21 cellular contexts compared by ENCODE assay signal in the genomic region with DNA sequence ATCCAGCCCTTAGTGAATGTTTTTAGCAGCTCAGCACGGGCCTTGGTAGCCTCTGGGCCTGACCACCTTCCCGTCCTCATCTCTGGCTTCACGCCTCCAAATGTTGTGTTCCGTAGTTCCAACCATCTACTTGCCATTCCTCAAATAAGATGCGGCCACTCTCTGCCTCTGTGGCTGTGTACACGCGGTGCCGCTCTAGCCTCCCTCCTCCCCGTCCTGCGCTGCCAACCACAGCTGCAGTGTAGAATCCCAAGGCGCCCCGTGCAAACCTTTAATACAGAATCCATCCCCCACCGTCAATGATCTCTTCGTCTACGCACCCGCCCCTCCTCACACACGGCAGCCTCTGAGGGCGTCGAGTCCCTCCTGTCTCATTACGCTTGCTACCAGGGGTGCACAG.
A peak's percentile ranks its signal among the peaks of the same experiment; 100 is the strongest.
DNase-seq lines count a peak whose midpoint lies in the region; TF ChIP-seq lines count a peak whose summit lies in the region.
"Had no signal": no experiment of that assay in that cellular context is flagged by ENCODE, and none has a peak within 500 bp of the region (broad histone marks: within the 10 kb centered on the region; RNA-seq: fewer than 3 reads in every experiment).

No MANE protein-coding gene starts in this region.

- TF ChIP-seq POLR2A in stomach (IDR thresholded peaks at IDR 0.05) (no peak), prostate gland (IDR thresholded peaks at IDR 0.05) (no peak)

- intact Hi-C loops in activated naive CD4-positive, alpha-beta T cell treated with anti-CD3 and anti-CD28 coated beads for 36 hours (cut with micrococcal nuclease): no loop called here
- intact Hi-C loops in stomach (cut with DNase I; ENCODE audit: low total_unique reads) (no loop called here), prostate gland (cut with DNase I) (no loop called here)

- peak; percentile 15 for DNase-seq in activated naive CD4-positive, alpha-beta T cell treated with anti-CD3 and anti-CD28 coated beads, Interleukin-2, amount 10 ng/mL, durations not matched to agents 7 days and 5 days
- DNase-seq in activated naive CD4-positive, alpha-beta T cell treated with anti-CD3 and anti-CD28 coated beads for 36 hours: no peak
- no peak for DNase-seq in RWPE1 (ENCODE audit: low spot score)
- DNase-seq in stomach: no peak
- DNase-seq in prostate gland (ENCODE audit: low spot score): no peak
- no peak for DNase-seq in OCI-M1 (lab: John Stamatoyannopoulos, UW)
- no peak for DNase-seq in superior temporal gyrus (ENCODE audit: extremely low spot score)
- DNase-seq: activated CD8-positive, alpha-beta memory T cell treated with anti-CD3 and anti-CD28 coated beads for 24 hours; effector CD8-positive, alpha-beta T cell; esophagus squamous epithelium; glutamatergic neuron; mucosa of descending colon; NCI-H1417; NCI-H748 treated with DMSO at 0.1 percent for 48 hours; occipital lobe; SIG-M5 had no signal

- H3K27ac ChIP-seq in RWPE1: peak overlapping the region; percentile 39
- peak overlapping the region; percentile 23 for H3K27ac ChIP-seq in mesodermal cell (ENCODE audit: low read depth, low read length, severe bottlenecking)
- H3K27ac ChIP-seq in stomach: peak overlapping the region in 3 of 5 donors; percentile 85 to 90 (median 89)
- no peak overlapping the region for H3K27ac ChIP-seq in prostate gland
- H3K27ac ChIP-seq: BLaER1 treated with 17β-estradiol and CSF1 and Interleukin-3, amounts not matched to agents 10 nM and 100 nM; VCaP had no signal

- TF ChIP-seq EP300 in stomach (IDR thresholded peaks at IDR 0.05): no peak

- H3K4me1 Mint-ChIP-seq in activated naive CD4-positive, alpha-beta T cell treated with anti-CD3 and anti-CD28 coated beads, Interleukin-2, amount 10 ng/mL, durations not matched to agents 7 days and 5 days: no peaks in the 10 kb centered on the region
- H3K4me1 Mint-ChIP-seq in activated naive CD4-positive, alpha-beta T cell treated with anti-CD3 and anti-CD28 coated beads for 36 hours (ENCODE audit: low read depth): no peaks in the 10 kb centered on the region

- H3K4me3 ChIP-seq in mesodermal cell (ENCODE audit: extremely low read depth, insufficient read depth, low read length, poor library complexity, severe bottlenecking) (no peak overlapping the region), stomach (no peak overlapping the region), prostate gland (no peak overlapping the region)
- H3K4me3 ChIP-seq: A549; BLaER1 treated with 17β-estradiol and CSF1 and Interleukin-3, amounts not matched to agents 10 nM and 100 nM; esophagus squamous epithelium; mucosa of descending colon had no signal

- no peaks in the 10 kb centered on the region for H3K9me3 ChIP-seq in mesodermal cell (ENCODE audit: control insufficient read depth, low read length)
- no peaks in the 10 kb centered on the region for H3K9me3 ChIP-seq in stomach
- H3K9me3 ChIP-seq in prostate gland: no peaks in the 10 kb centered on the region
- H3K9me3 ChIP-seq: A549; BLaER1 treated with 17β-estradiol and CSF1 and Interleukin-3, amounts not matched to agents 10 nM and 100 nM; esophagus squamous epithelium; mucosa of descending colon had no signal

- no peak overlapping the region for H3K27ac Mint-ChIP-seq in activated naive CD4-positive, alpha-beta T cell treated with anti-CD3 and anti-CD28 coated beads, Interleukin-2, amount 10 ng/mL, durations not matched to agents 7 days and 5 days
- no peak overlapping the region for H3K27ac Mint-ChIP-seq in activated naive CD4-positive, alpha-beta T cell treated with anti-CD3 and anti-CD28 coated beads for 36 hours
- H3K27ac Mint-ChIP-seq: activated T-helper 1 cell treated with anti-CD3 and anti-CD28 coated beads, Interleukin-12 subunit alpha, Interleukin-12 subunit beta, Interleukin-2, Interleukin-4 antibody, amounts not matched to agents 30 ng/mL and 10 ng/mL and 1 ng/mL, durations not matched to agents 14 hours and 24 hours and 36 hours had no signal

- CTCF ChIA-PET in activated naive CD4-positive, alpha-beta T cell treated with anti-CD3 and anti-CD28 coated beads, Interleukin-2, amount 10 ng/mL, durations not matched to agents 7 days and 5 days (lab: Charles Lee): no interaction called here
- CTCF ChIA-PET in activated naive CD4-positive, alpha-beta T cell treated with anti-CD3 and anti-CD28 coated beads for 36 hours (lab: Charles Lee): no interaction called here
- CTCF ChIA-PET in RWPE1 (lab: Yijun Ruan, JAX): interaction anchor here (0.5 kb wide), 1 partner anchor 86 kb away, joined by 3 read pairs; no protein-coding TSS in a partner anchor

- H3K4me1 ChIP-seq in mesodermal cell (ENCODE audit: control insufficient read depth, insufficient read depth, low read length, poor library complexity, severe bottlenecking): peaks cover 43% of the 10 kb centered on the region
- H3K4me1 ChIP-seq in stomach: peaks cover 21 to 67% (median 39%) of the 10 kb centered on the region in 4 donors
- H3K4me1 ChIP-seq in prostate gland (replicated peaks): no peaks in the 10 kb centered on the region

- H3K27me3 ChIP-seq in stomach (no peaks in the 10 kb centered on the region), prostate gland (replicated peaks; ENCODE audit: insufficient read depth) (no peaks in the 10 kb centered on the region)
- H3K27me3 ChIP-seq: BLaER1 treated with 17β-estradiol and CSF1 and Interleukin-3, amounts not matched to agents 10 nM and 100 nM; esophagus squamous epithelium had no signal

- WGBS in mesodermal cell (ENCODE audit: insufficient coverage in 2 of 2), 2 experiments: 93 to 97% methylated on average over 19 to 20 of the region's 20 CpGs
- WGBS in stomach, 5 donors: 94 to 97% (median 96%) methylated on average over 20 of the region's 20 CpGs
- 86% methylated on average over 20 of the region's 20 CpGs for WGBS in prostate gland

- H3K4me3 Mint-ChIP-seq in activated naive CD4-positive, alpha-beta T cell treated with anti-CD3 and anti-CD28 coated beads, Interleukin-2, amount 10 ng/mL, durations not matched to agents 7 days and 5 days: no peak overlapping the region
- H3K4me3 Mint-ChIP-seq in activated naive CD4-positive, alpha-beta T cell treated with anti-CD3 and anti-CD28 coated beads for 36 hours: no peak overlapping the region
- H3K4me3 Mint-ChIP-seq: activated T-helper 1 cell treated with anti-CD3 and anti-CD28 coated beads, Interleukin-12 subunit alpha, Interleukin-12 subunit beta, Interleukin-2, Interleukin-4 antibody, amounts not matched to agents 30 ng/mL and 10 ng/mL and 1 ng/mL, durations not matched to agents 14 hours and 24 hours and 36 hours had no signal

- no peaks in the 10 kb centered on the region for H3K27me3 Mint-ChIP-seq in activated naive CD4-positive, alpha-beta T cell treated with anti-CD3 and anti-CD28 coated beads, Interleukin-2, amount 10 ng/mL, durations not matched to agents 7 days and 5 days
- H3K27me3 Mint-ChIP-seq in activated naive CD4-positive, alpha-beta T cell treated with anti-CD3 and anti-CD28 coated beads for 36 hours (ENCODE audit: low read depth): no peaks in the 10 kb centered on the region

- H3K9me3 Mint-ChIP-seq in activated naive CD4-positive, alpha-beta T cell treated with anti-CD3 and anti-CD28 coated beads, Interleukin-2, amount 10 ng/mL, durations not matched to agents 7 days and 5 days: no peaks in the 10 kb centered on the region
- H3K9me3 Mint-ChIP-seq in activated naive CD4-positive, alpha-beta T cell treated with anti-CD3 and anti-CD28 coated beads for 36 hours: no peaks in the 10 kb centered on the region
- H3K9me3 Mint-ChIP-seq: activated T-helper 1 cell treated with anti-CD3 and anti-CD28 coated beads, Interleukin-12 subunit alpha, Interleukin-12 subunit beta, Interleukin-2, Interleukin-4 antibody, amounts not matched to agents 30 ng/mL and 10 ng/mL and 1 ng/mL, durations not matched to agents 14 hours and 24 hours and 36 hours had no signal

- TF ChIP-seq CTCF in RWPE1 (conservative IDR thresholded peaks at IDR 0.05; ENCODE audit: low read depth) (no peak), stomach (IDR thresholded peaks at IDR 0.05) (no peak), prostate gland (IDR thresholded peaks at IDR 0.05) (no peak)

- POLR2A ChIA-PET in RWPE1 (lab: Yijun Ruan, JAX; ENCODE audit: low non-redundant PET): no interaction called here

- H3K36me3 ChIP-seq in mesodermal cell (ENCODE audit: control insufficient read depth, insufficient read depth, low read length) (peaks cover 91% of the 10 kb centered on the region), stomach (peaks cover 22 to 58% (median 48%) of the 10 kb centered on the region in 4 donors), prostate gland (no peaks in the 10 kb centered on the region)

- H3K36me3 Mint-ChIP-seq in activated naive CD4-positive, alpha-beta T cell treated with anti-CD3 and anti-CD28 coated beads, Interleukin-2, amount 10 ng/mL, durations not matched to agents 7 days and 5 days: peaks cover 16% of the 10 kb centered on the region
- H3K36me3 Mint-ChIP-seq in activated naive CD4-positive, alpha-beta T cell treated with anti-CD3 and anti-CD28 coated beads for 36 hours (ENCODE audit: low read depth): peaks cover 3% of the 10 kb centered on the region

Comparison
In these comparisons a context has a peak if more than half of its experiments do, and no peak if none do; other contexts are left out.
1. H3K27ac ChIP-seq: peak in RWPE1 (single experiment), mesodermal cell (single experiment) and stomach (3 of 5); none in prostate gland (0 of 2).